In genomic region chr12:132402831-132403416, GRCh38 we compare ENCODE assay signal across 19 cellular contexts.
"Had no signal": no experiment of that assay in that cellular context is flagged by ENCODE, and none has a peak within 500 bp of the region (broad histone marks: within the 10 kb centered on the region; RNA-seq: fewer than 3 reads in every experiment).

No MANE protein-coding gene starts in this region.

- H3K27ac ChIP-seq: dorsolateral prefrontal cortex, esophagus muscularis mucosa, gastroesophageal sphincter, hepatocyte, neutrophil, tibial artery, upper lobe of left lung, uterus had no signal

- H3K4me3 ChIP-seq: dorsolateral prefrontal cortex, esophagus muscularis mucosa, gastroesophageal sphincter, hepatocyte, tibial artery, upper lobe of left lung, uterus had no signal

- H3K36me3 ChIP-seq: esophagus muscularis mucosa, gastroesophageal sphincter, neutrophil, tibial artery, upper lobe of left lung, uterus had no signal

- H3K4me1 ChIP-seq: gastroesophageal sphincter, upper lobe of left lung, uterus had no signal

- DNase-seq: central memory CD4-positive, alpha-beta T cell; cortex of kidney; effector CD8-positive, alpha-beta T cell; mesendoderm; naive thymus-derived CD4-positive, alpha-beta T cell; nephron progenitor cell; stimulated activated CD4-positive, alpha-beta T cell treated with anti-CD3 and anti-CD28 coated beads, Interleukin-4, amount 100 ng/mL, for 1 hour; stimulated activated CD8-positive, alpha-beta memory T cell treated with anti-CD3 and anti-CD28 coated beads, Interleukin-4, amount 100 ng/mL, for 48 hours; stimulated activated naive CD8-positive, alpha-beta T cell treated with anti-CD3 and anti-CD28 coated beads, Interleukin-15, Interleukin-2, amounts not matched to agents 100 U/mL and 50 U/mL, for 24 hours; tibial artery; uterus had no signal

- H3K9me3 ChIP-seq: esophagus muscularis mucosa, gastroesophageal sphincter, neutrophil, tibial artery, upper lobe of left lung, uterus had no signal

- ATAC-seq: gastroesophageal sphincter; left lobe of liver; naive thymus-derived CD4-positive, alpha-beta T cell; stimulated activated effector memory CD8-positive, alpha-beta T cell treated with anti-CD3 and anti-CD28 coated beads, Interleukin-12 subunit alpha, Interleukin-12 subunit beta, amount 100 ng/mL, for 72 hours; stimulated activated naive CD8-positive, alpha-beta T cell treated with anti-CD3 and anti-CD28 coated beads, Interleukin-15, Interleukin-2, amounts not matched to agents 100 U/mL and 50 U/mL, for 24 hours had no signal
